Comparison of ENCODE assay signal across 1 cellular context in the genomic region with DNA sequence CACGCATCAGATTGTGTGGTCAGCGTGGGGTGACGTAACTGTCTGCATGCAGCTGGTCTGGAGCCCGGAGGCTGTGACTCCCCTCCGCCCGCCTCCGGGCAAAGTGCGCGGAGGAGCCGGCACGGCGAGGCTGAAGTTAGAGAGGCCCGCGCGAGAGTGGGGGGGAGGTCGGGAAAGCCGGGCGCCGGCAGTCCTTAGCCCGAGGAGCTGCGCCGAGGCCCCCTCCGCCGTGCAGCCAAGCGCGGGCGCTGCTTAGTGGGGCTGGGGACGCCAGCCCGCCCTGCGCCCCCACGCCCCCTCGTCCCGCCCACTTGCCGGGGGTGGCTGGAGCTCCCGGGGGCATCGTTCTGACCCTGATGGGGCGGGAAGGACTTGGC.
TF ChIP-seq lines count a peak whose summit lies in the region.

No MANE protein-coding gene starts in this region.

TF ChIP-seq in IMR-90, 13 proteins besides CTCF, POLR2A, EP300 and RAD21:
- peak; percentile 56 for TF ChIP-seq BHLHE40 (IDR thresholded peaks at IDR 0.05; ENCODE audit: low read depth, low read length)
- TF ChIP-seq MAZ (IDR thresholded peaks at IDR 0.05; ENCODE audit: borderline replicate concordance, low read depth, low read length), result peak; percentile 39
- TF ChIP-seq, protein P1, sequence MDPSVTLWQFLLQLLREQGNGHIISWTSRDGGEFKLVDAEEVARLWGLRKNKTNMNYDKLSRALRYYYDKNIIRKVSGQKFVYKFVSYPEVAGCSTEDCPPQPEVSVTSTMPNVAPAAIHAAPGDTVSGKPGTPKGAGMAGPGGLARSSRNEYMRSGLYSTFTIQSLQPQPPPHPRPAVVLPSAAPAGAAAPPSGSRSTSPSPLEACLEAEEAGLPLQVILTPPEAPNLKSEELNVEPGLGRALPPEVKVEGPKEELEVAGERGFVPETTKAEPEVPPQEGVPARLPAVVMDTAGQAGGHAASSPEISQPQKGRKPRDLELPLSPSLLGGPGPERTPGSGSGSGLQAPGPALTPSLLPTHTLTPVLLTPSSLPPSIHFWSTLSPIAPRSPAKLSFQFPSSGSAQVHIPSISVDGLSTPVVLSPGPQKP (IDR thresholded peaks at IDR 0.05; ENCODE audit: borderline replicate concordance, low read depth, low read length), result no peak
- TF ChIP-seq MAFK (IDR thresholded peaks at IDR 0.05; ENCODE audit: low read depth, low read length), result no peak
- no peak for TF ChIP-seq SMC3 (IDR thresholded peaks at IDR 0.05; ENCODE audit: low read depth, low read length)
- TF ChIP-seq RCOR1 (IDR thresholded peaks at IDR 0.05; ENCODE audit: insufficient replicate concordance, low read length), result no peak
- no peak; the same call in 1 of the 2 replicates for TF ChIP-seq CHD1 (IDR thresholded peaks at IDR 0.05; ENCODE audit: low read depth, low read length)
- TF ChIP-seq RFX5 (IDR thresholded peaks at IDR 0.05; ENCODE audit: low read depth, low read length), result no peak
- TF ChIP-seq MXI1 (IDR thresholded peaks at IDR 0.05; ENCODE audit: borderline replicate concordance, low read depth, low read length), result no peak; the same call in 1 of the 2 replicates
- peak; percentile 54 for TF ChIP-seq FOS (IDR thresholded peaks at IDR 0.05; ENCODE audit: low read depth, low read length)
- TF ChIP-seq, protein P2, sequence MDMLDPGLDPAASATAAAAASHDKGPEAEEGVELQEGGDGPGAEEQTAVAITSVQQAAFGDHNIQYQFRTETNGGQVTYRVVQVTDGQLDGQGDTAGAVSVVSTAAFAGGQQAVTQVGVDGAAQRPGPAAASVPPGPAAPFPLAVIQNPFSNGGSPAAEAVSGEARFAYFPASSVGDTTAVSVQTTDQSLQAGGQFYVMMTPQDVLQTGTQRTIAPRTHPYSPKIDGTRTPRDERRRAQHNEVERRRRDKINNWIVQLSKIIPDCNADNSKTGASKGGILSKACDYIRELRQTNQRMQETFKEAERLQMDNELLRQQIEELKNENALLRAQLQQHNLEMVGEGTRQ (IDR thresholded peaks at IDR 0.05; ENCODE audit: low read depth, low read length), result no peak
- TF ChIP-seq NFE2L2 (IDR thresholded peaks at IDR 0.05; ENCODE audit: low read depth, low read length), result no peak
- peak; percentile 86 for TF ChIP-seq CEBPB (IDR thresholded peaks at IDR 0.05; ENCODE audit: low read depth, low read length)
TF ChIP-seq in IMR-90: peak in this region for 4.
